Comparison of ENCODE assay signal across 24 cellular contexts in genomic region chr11:94243571-94244229, GRCh38.
"Had no signal": no experiment of that assay in that cellular context is flagged by ENCODE, and none has a peak within 500 bp of the region (broad histone marks: within the 10 kb centered on the region; RNA-seq: fewer than 3 reads in every experiment).

No MANE protein-coding gene starts in this region.

- ATAC-seq: gastroesophageal sphincter; lower lobe of right lung; naive thymus-derived CD4-positive, alpha-beta T cell; pancreas; right cardiac atrium; stimulated activated naive CD8-positive, alpha-beta T cell treated with anti-CD3 and anti-CD28 coated beads, Interleukin-15, Interleukin-2, amounts not matched to agents 100 U/mL and 50 U/mL, for 24 hours had no signal

- H3K9me3 ChIP-seq: colonic mucosa, pancreas, thyroid gland had no signal

- H3K4me3 ChIP-seq: colonic mucosa, esophagus squamous epithelium, gastroesophageal sphincter, left ventricle myocardium inferior, lower lobe of right lung, pancreas, smooth muscle cell, suprapubic skin, thyroid gland, upper lobe of left lung, uterus had no signal

- H3K36me3 ChIP-seq: colonic mucosa, esophagus squamous epithelium, gastroesophageal sphincter, left ventricle myocardium inferior, lower lobe of right lung, pancreas, suprapubic skin, thyroid gland, upper lobe of left lung, uterus had no signal

- H3K36me3 Mint-ChIP-seq: mesothelial cell of epicardium had no signal

- H3K4me2 ChIP-seq: smooth muscle cell had no signal

- H3K27ac ChIP-seq: colonic mucosa, esophagus squamous epithelium, gastroesophageal sphincter, left ventricle myocardium inferior, lower lobe of right lung, pancreas, suprapubic skin, thyroid gland, upper lobe of left lung, uterus had no signal

- H3K4me1 ChIP-seq: colonic mucosa, esophagus squamous epithelium, gastroesophageal sphincter, left ventricle myocardium inferior, lower lobe of right lung, pancreas, suprapubic skin, thyroid gland, upper lobe of left lung, uterus had no signal

- H3K27me3 Mint-ChIP-seq: progenitor cell of endocrine pancreas had no signal

- H3K9me3 Mint-ChIP-seq: mesothelial cell of epicardium, neural crest cell had no signal

- H3K4me1 Mint-ChIP-seq: memory B cell; mesothelial cell of epicardium; naive thymus-derived CD4-positive, alpha-beta T cell; neural crest cell had no signal

- H3K4me3 Mint-ChIP-seq: memory B cell, mesothelial cell of epicardium, neural crest cell had no signal

- H3K27me3 ChIP-seq: colonic mucosa, esophagus squamous epithelium, gastroesophageal sphincter, pancreas, suprapubic skin, thyroid gland, upper lobe of left lung, uterus had no signal

- DNase-seq: colonic mucosa; dermis blood vessel endothelial cell; esophagus squamous epithelium; foreskin fibroblast; glutamatergic neuron; left ventricle myocardium inferior; lower lobe of right lung; naive thymus-derived CD4-positive, alpha-beta T cell; nucleus accumbens; pancreas; right cardiac atrium; stimulated activated CD4-positive, alpha-beta T cell treated with anti-CD3 and anti-CD28 coated beads, Interleukin-2, amount 100 ng/mL, for 48 hours; stimulated activated naive CD8-positive, alpha-beta T cell treated with anti-CD3 and anti-CD28 coated beads, Interleukin-15, Interleukin-2, amounts not matched to agents 100 U/mL and 50 U/mL, for 24 hours; thyroid gland; upper lobe of left lung; uterus had no signal

- H3K27ac Mint-ChIP-seq: memory B cell; mesothelial cell of epicardium; naive thymus-derived CD4-positive, alpha-beta T cell; progenitor cell of endocrine pancreas had no signal

- FAIRE-seq: keratinocyte, pancreas had no signal
